In the genomic region with DNA sequence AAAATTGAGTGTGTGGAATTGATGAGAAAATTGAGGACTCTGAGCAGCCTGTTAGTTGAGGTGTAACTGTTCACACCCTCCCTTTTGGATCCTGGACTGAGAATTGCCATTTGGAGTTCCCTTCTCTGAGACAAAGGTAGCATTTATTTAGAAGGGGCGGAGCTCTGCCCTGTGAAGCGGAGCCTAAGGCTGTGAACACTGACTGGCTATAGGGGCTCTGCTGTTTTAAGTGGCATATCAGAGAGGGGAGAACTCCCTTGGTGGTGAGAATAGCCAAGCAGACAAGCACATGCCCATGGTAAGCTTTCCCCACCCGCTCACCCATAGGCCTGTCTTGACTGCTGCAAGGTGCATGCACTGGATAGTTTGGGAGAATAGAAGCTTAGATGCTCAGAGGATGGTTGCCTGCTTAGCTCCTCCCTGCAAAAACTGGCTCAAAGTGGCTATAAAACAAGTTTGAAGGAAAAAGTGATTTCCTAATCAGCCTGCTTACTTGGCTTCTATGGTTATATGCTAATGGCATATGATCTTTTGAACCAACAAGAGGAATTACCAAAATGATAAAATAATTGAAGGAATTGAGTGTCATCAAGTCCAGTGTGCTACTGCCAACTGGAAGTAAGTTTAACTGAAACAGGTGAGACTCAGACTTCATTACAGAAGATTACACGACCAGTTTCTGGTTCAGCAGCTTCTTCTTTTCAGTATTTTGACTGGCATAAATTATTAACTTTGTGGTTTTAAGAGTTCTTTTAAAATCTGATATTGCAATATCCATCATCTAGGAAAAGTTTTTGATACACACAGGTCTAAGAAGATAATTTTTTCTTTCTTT, we compare ENCODE assay signal across 10 cellular contexts.
A peak's percentile ranks its signal among the peaks of the same experiment; 100 is the strongest.
DNase-seq lines count a peak whose midpoint lies in the region; ATAC-seq and TF ChIP-seq lines count a peak whose summit lies in the region.
"Had no signal": no experiment of that assay in that cellular context is flagged by ENCODE, and none has a peak within 500 bp of the region (broad histone marks: within the 10 kb centered on the region; RNA-seq: fewer than 3 reads in every experiment).

No MANE protein-coding gene starts in this region.

- H3K27ac ChIP-seq in cardiac muscle cell (peak overlapping the region; percentile 78), tibial nerve (peak overlapping the region; percentile 23 to 86 (median 65)), caudate nucleus (ENCODE audit: low read depth, low read length) (no peak overlapping the region)

- 40 to 60% methylated on average over 4 of the region's 4 CpGs for WGBS in tibial nerve, 2 donors

- H3K4me1 ChIP-seq in cardiac muscle cell (ENCODE audit: low read depth): peaks cover 48% of the 10 kb centered on the region
- H3K4me1 ChIP-seq in tibial nerve: peaks cover 7 to 96% (median 57%) of the 10 kb centered on the region in 4 donors

- H3K36me3 ChIP-seq in cardiac muscle cell (peaks cover 3% of the 10 kb centered on the region), tibial nerve (peaks cover 0 to 11% (median 11%) of the 10 kb centered on the region in 3 donors)

- intact Hi-C loops in Right ventricle myocardium superior (cut with DNase I): no loop called here

- no peak for TF ChIP-seq CTCF in cardiac muscle cell (IDR thresholded peaks at IDR 0.05; ENCODE audit: low read depth, low read length)
- TF ChIP-seq CTCF in tibial nerve (IDR thresholded peaks at IDR 0.05): no peak

- H3K27me3 ChIP-seq in cardiac muscle cell: no peaks in the 10 kb centered on the region
- H3K27me3 ChIP-seq in tibial nerve: no peaks in the 10 kb centered on the region

- TF ChIP-seq POLR2A in tibial nerve (IDR thresholded peaks at IDR 0.05): no peak

- DNase-seq in cardiac muscle cell (ENCODE audit: low read depth in 1 of 2, low spot score in 1 of 2): no peak
- DNase-seq in Right ventricle myocardium superior: no peak
- peak; percentile 37 for DNase-seq in iPS-NIHi11 (ENCODE audit: low spot score)
- DNase-seq in tibial nerve (ENCODE audit: low spot score in 2 of 2): no peak
- DNase-seq in EL: no peak
- DNase-seq in mesenteric fat pad (ENCODE audit: low spot score): no peak
- DNase-seq in caudate nucleus (lab: John Stamatoyannopoulos, UW): no peak
- DNase-seq: activated T-cell treated with anti-CD3 and anti-CD28 coated beads for 4 hours, IMR-90 had no signal

- TF ChIP-seq EP300 in tibial nerve (IDR thresholded peaks at IDR 0.05): no peak

- H3K4me3 ChIP-seq in cardiac muscle cell (no peak overlapping the region), tibial nerve (no peak overlapping the region)

- ATAC-seq in Right ventricle myocardium superior (ENCODE audit: poor library complexity) (no peak), HG03354 (IDR thresholded peaks at IDR 0.05; ENCODE audit: poor library complexity, severe bottlenecking, unreplicated experiment) (peak; percentile 65)

- H3K9me3 ChIP-seq in cardiac muscle cell (ENCODE audit: low read depth) (no peaks in the 10 kb centered on the region), tibial nerve (no peaks in the 10 kb centered on the region)
